Comparison of ENCODE assay signal across 15 cellular contexts in genomic region chr2:127633556-127634065, GRCh38. TPM values are rescaled to one million over a fixed set of nuclear protein-coding genes. Genes with fewer than 3 reads are reported as not detected.
DNase-seq lines count a peak whose midpoint lies in the region; ATAC-seq and TF ChIP-seq lines count a peak whose summit lies in the region.
"Had no signal": no experiment of that assay in that cellular context is flagged by ENCODE, and none has a peak within 500 bp of the region (broad histone marks: within the 10 kb centered on the region; RNA-seq: fewer than 3 reads in every experiment).

No MANE protein-coding gene starts in this region.

- H3K79me2 ChIP-seq in trophoblast cell (ENCODE audit: control insufficient read depth, insufficient read depth, low read length, poor library complexity), result peaks cover 3% of the 10 kb centered on the region

- no peak overlapping the region for H2BK120ac ChIP-seq in trophoblast cell (ENCODE audit: insufficient read depth, low read length, poor library complexity)

- H3K27ac Mint-ChIP-seq in dendritic cell treated with granulocyte-macrophage colony-stimulating factor and Interleukin-4, amounts not matched to agents 40 ng/mL and 50 ng/mL, for 4 days, result peak overlapping the region; percentile 89
- H3K27ac Mint-ChIP-seq: activated T-cell treated with anti-CD3 and anti-CD28 coated beads, Interleukin-2, amount 50 U/mL, for 72 hours; type B pancreatic cell had no signal

- H2AFZ ChIP-seq in trophoblast cell (ENCODE audit: insufficient read depth, low read length, poor library complexity), result peak overlapping the region; percentile 9

- H3K4ac ChIP-seq in trophoblast cell (ENCODE audit: low read depth, low read length), result no peak overlapping the region

- H3K36me3 ChIP-seq in trophoblast cell (ENCODE audit: control insufficient read depth in 1 of 2, insufficient read depth in 2 of 2, low read length in 2 of 2), result no peaks in the 10 kb centered on the region
- H3K36me3 ChIP-seq: MG63 had no signal

- H3K4me3 Mint-ChIP-seq in dendritic cell treated with granulocyte-macrophage colony-stimulating factor and Interleukin-4, amounts not matched to agents 40 ng/mL and 50 ng/mL, for 4 days, result no peak overlapping the region
- H3K4me3 Mint-ChIP-seq: activated T-cell treated with anti-CD3 and anti-CD28 coated beads, Interleukin-2, amount 50 U/mL, for 72 hours; type B pancreatic cell had no signal

- no peak overlapping the region for H3K4me2 ChIP-seq in trophoblast cell (ENCODE audit: low read length)

- H3K79me1 ChIP-seq in trophoblast cell (ENCODE audit: low read length), result peaks cover 19% of the 10 kb centered on the region

- H3K18ac ChIP-seq in trophoblast cell (ENCODE audit: low read length), result no peak overlapping the region

- peak overlapping the region; percentile 17 for H4K91ac ChIP-seq in trophoblast cell (ENCODE audit: low read depth, low read length)

- intact Hi-C loops in dendritic cell treated with granulocyte-macrophage colony-stimulating factor and Interleukin-4, amounts not matched to agents 40 ng/mL and 50 ng/mL, for 4 days (cut with micrococcal nuclease), result loop anchor here (10.0 kb wide), 1 partner anchor 109 kb away; the partner anchor contains the start of gene IWS1

- H3K14ac ChIP-seq in trophoblast cell (ENCODE audit: low read length), result no peak overlapping the region

- peak overlapping the region; percentile 19 for H2BK12ac ChIP-seq in trophoblast cell (ENCODE audit: low read length)

- H3K9ac ChIP-seq in trophoblast cell (ENCODE audit: low read length), result no peak overlapping the region

- no peak overlapping the region for H4K12ac ChIP-seq in trophoblast cell (ENCODE audit: low read depth, low read length)

- H3K36me3 Mint-ChIP-seq in dendritic cell treated with granulocyte-macrophage colony-stimulating factor and Interleukin-4, amounts not matched to agents 40 ng/mL and 50 ng/mL, for 4 days (ENCODE audit: low read depth), result no peaks in the 10 kb centered on the region
- H3K36me3 Mint-ChIP-seq: type B pancreatic cell had no signal

- no peaks in the 10 kb centered on the region for H3K27me3 Mint-ChIP-seq in dendritic cell treated with granulocyte-macrophage colony-stimulating factor and Interleukin-4, amounts not matched to agents 40 ng/mL and 50 ng/mL, for 4 days
- H3K27me3 Mint-ChIP-seq: type B pancreatic cell had no signal

- no CpG with 5 or more reads among the region's 9 CpGs for WGBS in trophoblast cell (ENCODE audit: extremely low coverage, insufficient coverage, insufficient read length)

- H3K4me1 ChIP-seq in trophoblast cell (ENCODE audit: control insufficient read depth in 1 of 2, insufficient read depth in 2 of 2, low read length in 2 of 2), result peaks cover 13 to 21% of the 10 kb centered on the region in 2 experiments

- H2AK5ac ChIP-seq in trophoblast cell (ENCODE audit: low read length), result no peak overlapping the region

- no peak overlapping the region for H3K4me3 ChIP-seq in trophoblast cell (ENCODE audit: low read depth, low read length)
- H3K4me3 ChIP-seq: MG63 had no signal

- H3K27me3 ChIP-seq in trophoblast cell (ENCODE audit: insufficient read depth, low read length), result no peaks in the 10 kb centered on the region
- H3K27me3 ChIP-seq: MG63 had no signal

- no peak for TF ChIP-seq POLR2A in GM18505 (IDR thresholded peaks at IDR 0.05; ENCODE audit: borderline replicate concordance, extremely low read depth, insufficient read depth, insufficient read length)

- no peak overlapping the region for H4K8ac ChIP-seq in trophoblast cell (ENCODE audit: low read depth, low read length)

- peak; percentile 3 for ATAC-seq in GM18505 (IDR thresholded peaks at IDR 0.05; ENCODE audit: unreplicated experiment)
- no peak for ATAC-seq in GM21737 (IDR thresholded peaks at IDR 0.05; ENCODE audit: unreplicated experiment)
- no peak for ATAC-seq in GM19035 (IDR thresholded peaks at IDR 0.05; ENCODE audit: unreplicated experiment)

- no peak overlapping the region for H3K27ac ChIP-seq in trophoblast cell (ENCODE audit: low read depth, low read length)
- H3K27ac ChIP-seq: C4-2B had no signal

- peaks cover 97% of the 10 kb centered on the region for H3K4me1 Mint-ChIP-seq in dendritic cell treated with granulocyte-macrophage colony-stimulating factor and Interleukin-4, amounts not matched to agents 40 ng/mL and 50 ng/mL, for 4 days (ENCODE audit: low read depth)

- H2BK5ac ChIP-seq in trophoblast cell (ENCODE audit: low read depth, low read length, poor library complexity), result no peak overlapping the region

- H3K9me3 Mint-ChIP-seq in dendritic cell treated with granulocyte-macrophage colony-stimulating factor and Interleukin-4, amounts not matched to agents 40 ng/mL and 50 ng/mL, for 4 days, result no peaks in the 10 kb centered on the region
- H3K9me3 Mint-ChIP-seq: activated T-cell treated with anti-CD3 and anti-CD28 coated beads, Interleukin-2, amount 50 U/mL, for 72 hours; type B pancreatic cell had no signal

- DNase-seq in CD1c-positive myeloid dendritic cell (ENCODE audit: extremely low spot score) (peak; percentile 13), trophoblast cell (peak in 1 of 2 donors; percentile 18), EL (no peak), NCI-H2081 treated with DMSO at 0.1 percent for 48 hours (lab: John Stamatoyannopoulos, UW) (no peak)
- DNase-seq: aorta, NCI-H1930, NCI-H82 had no signal

- H3K9me3 ChIP-seq in trophoblast cell (ENCODE audit: insufficient read depth, low read depth, low read length), result peaks cover 2% of the 10 kb centered on the region
- H3K9me3 ChIP-seq: MG63 had no signal

- H3K23ac ChIP-seq in trophoblast cell (ENCODE audit: low read length), result no peak overlapping the region

RNA-seq across cellular contexts. Expression of gene GPR17, which starts 12.3 kb away (rescaled TPM):
- 0.25 and 0.33 TPM in 2 replicates for polyA plus RNA-seq in trophoblast cell (2013)

RNA-seq across cellular contexts. Expression of gene LIMS2, which starts 41.7 kb away (rescaled TPM):
- polyA plus RNA-seq in trophoblast cell (2013), result 14.6 and 16.2 TPM in 2 replicates
